25 cellular contexts compared by ENCODE assay signal in the genomic region with DNA sequence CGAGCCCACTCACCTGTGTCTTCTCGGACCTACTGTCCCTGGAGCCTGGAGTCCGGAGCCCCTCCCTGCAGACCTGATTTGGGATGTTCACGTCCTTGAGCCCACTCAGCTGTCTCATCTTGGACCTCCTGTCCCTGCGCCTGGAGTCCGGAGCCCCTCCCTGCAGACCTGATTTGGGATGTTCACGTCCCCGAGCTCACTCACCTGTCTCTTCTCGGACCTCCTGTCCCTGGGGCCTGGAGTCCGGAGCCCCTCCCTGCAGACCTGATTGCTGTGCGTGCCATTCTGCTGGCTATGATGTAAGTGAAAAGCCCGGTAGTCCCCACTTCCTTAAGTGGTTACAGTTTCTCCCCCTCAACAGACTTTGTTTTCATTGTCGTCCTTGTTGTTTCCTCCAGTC.
"Had no signal": no experiment of that assay in that cellular context is flagged by ENCODE, and none has a peak within 500 bp of the region (broad histone marks: within the 10 kb centered on the region; RNA-seq: fewer than 3 reads in every experiment).

No MANE protein-coding gene starts in this region.

- H3K27ac Mint-ChIP-seq: activated B cell treated with CpG ODN at 0.5 μM for 24 hours; activated CD4-positive, alpha-beta T cell treated with anti-CD3 and anti-CD28 coated beads, Interleukin-2, amount 10 ng/mL, durations not matched to agents 24 days and 14 days; activated naive CD4-positive, alpha-beta T cell treated with anti-CD3 and anti-CD28 coated beads, Interleukin-2, amount 10 ng/mL, durations not matched to agents 7 days and 5 days; activated naive CD8-positive, alpha-beta T cell treated with anti-CD3 and anti-CD28 coated beads, Interleukin-2, amount 50 U/mL, for 24 hours; activated T-cell treated with anti-CD3 and anti-CD28 coated beads, Interleukin-2, amount 50 U/mL, for 24 hours; activated T-helper 2 cell treated with anti-CD3 and anti-CD28 coated beads, Interferon-gamma antibody, Interleukin-2, Interleukin-4, amounts not matched to agents 10 μg/mL and 5 μg/mL and 100 μg/mL, durations not matched to agents 14 hours and 24 hours and 36 hours; memory B cell; stimulated activated memory B cell treated with anti-CD40 and anti-IgM and Interleukin-4, amounts not matched to agents 10 μg/mL and 1 μg/mL and 100 μg/mL, for 72 hours; T-cell had no signal

- H3K4me3 Mint-ChIP-seq: activated B cell treated with CpG ODN at 0.5 μM for 24 hours; activated CD4-positive, alpha-beta T cell treated with anti-CD3 and anti-CD28 coated beads, Interleukin-2, amount 10 ng/mL, durations not matched to agents 24 days and 14 days; activated naive CD4-positive, alpha-beta T cell treated with anti-CD3 and anti-CD28 coated beads, Interleukin-2, amount 10 ng/mL, durations not matched to agents 7 days and 5 days; activated naive CD8-positive, alpha-beta T cell treated with anti-CD3 and anti-CD28 coated beads, Interleukin-2, amount 50 U/mL, for 24 hours; activated T-cell treated with anti-CD3 and anti-CD28 coated beads, Interleukin-2, amount 50 U/mL, for 24 hours; memory B cell; stimulated activated memory B cell treated with anti-CD40 and anti-IgM and Interleukin-4, amounts not matched to agents 10 μg/mL and 1 μg/mL and 100 μg/mL, for 72 hours; T-cell had no signal

- H3K9me3 ChIP-seq: colonic mucosa, prostate gland, tibial artery, uterus had no signal

- H3K36me3 ChIP-seq: brain microvascular endothelial cell, colonic mucosa, prostate gland, tibial artery, uterus had no signal

- ATAC-seq: activated naive CD8-positive, alpha-beta T cell treated with anti-CD3 and anti-CD28 coated beads, Interleukin-2, amount 50 U/mL, for 24 hours; left ventricle myocardium superior; right cardiac atrium; SK-N-SH treated with all-trans-retinoic acid at 6 μM for 48 hours; stimulated activated memory B cell treated with anti-CD40 and anti-IgM and Interleukin-4, amounts not matched to agents 10 μg/mL and 1 μg/mL and 100 μg/mL, for 72 hours; T-cell had no signal

- H3K9me3 Mint-ChIP-seq: activated B cell treated with CpG ODN at 0.5 μM for 24 hours; activated T-cell treated with anti-CD3 and anti-CD28 coated beads, Interleukin-2, amount 50 U/mL, for 24 hours had no signal

- H3K27ac ChIP-seq: brain microvascular endothelial cell, colonic mucosa, prostate gland, skin epidermis, tibial artery, uterus had no signal

- H3K4me3 ChIP-seq: colonic mucosa, prostate gland, skin epidermis, tibial artery, uterus had no signal

- H3K4me1 Mint-ChIP-seq: activated B cell treated with CpG ODN at 0.5 μM for 24 hours; activated CD4-positive, alpha-beta T cell treated with anti-CD3 and anti-CD28 coated beads, Interleukin-2, amount 10 ng/mL, durations not matched to agents 24 days and 14 days; activated naive CD4-positive, alpha-beta T cell treated with anti-CD3 and anti-CD28 coated beads, Interleukin-2, amount 10 ng/mL, durations not matched to agents 7 days and 5 days; memory B cell; stimulated activated memory B cell treated with anti-CD40 and anti-IgM and Interleukin-4, amounts not matched to agents 10 μg/mL and 1 μg/mL and 100 μg/mL, for 72 hours; T-cell had no signal

- H3K27me3 ChIP-seq: brain microvascular endothelial cell, colonic mucosa, uterus had no signal

- H3K4me1 ChIP-seq: colonic mucosa, prostate gland, tibial artery, uterus had no signal

- DNase-seq: activated CD4-positive, alpha-beta T cell treated with anti-CD3 and anti-CD28 coated beads, Interleukin-2, amount 10 ng/mL, durations not matched to agents 24 days and 14 days; activated naive CD8-positive, alpha-beta T cell treated with anti-CD3 and anti-CD28 coated beads, Interleukin-2, amount 50 U/mL, for 24 hours; activated T-cell treated with anti-CD3 and anti-CD28 coated beads, Interleukin-2, amount 50 U/mL, for 24 hours; anterior cingulate cortex; brain microvascular endothelial cell; central memory CD4-positive, alpha-beta T cell; erythroblast; hypothalamus; kidney; left ventricle myocardium superior; right cardiac atrium; stimulated activated CD4-positive, alpha-beta T cell treated with anti-CD3 and anti-CD28 coated beads, Interleukin-15, amount 100 ng/mL, for 24 hours; stimulated activated CD4-positive, alpha-beta T cell treated with anti-CD3 and anti-CD28 coated beads, Interleukin-4, amount 100 ng/mL, for 4 hours; tibial artery had no signal

- H3K36me3 Mint-ChIP-seq: activated naive CD4-positive, alpha-beta T cell treated with anti-CD3 and anti-CD28 coated beads, Interleukin-2, amount 10 ng/mL, durations not matched to agents 7 days and 5 days; memory B cell; stimulated activated memory B cell treated with anti-CD40 and anti-IgM and Interleukin-4, amounts not matched to agents 10 μg/mL and 1 μg/mL and 100 μg/mL, for 72 hours; T-cell had no signal
